ENCODE assay signal across 16 cellular contexts in the genomic region with DNA sequence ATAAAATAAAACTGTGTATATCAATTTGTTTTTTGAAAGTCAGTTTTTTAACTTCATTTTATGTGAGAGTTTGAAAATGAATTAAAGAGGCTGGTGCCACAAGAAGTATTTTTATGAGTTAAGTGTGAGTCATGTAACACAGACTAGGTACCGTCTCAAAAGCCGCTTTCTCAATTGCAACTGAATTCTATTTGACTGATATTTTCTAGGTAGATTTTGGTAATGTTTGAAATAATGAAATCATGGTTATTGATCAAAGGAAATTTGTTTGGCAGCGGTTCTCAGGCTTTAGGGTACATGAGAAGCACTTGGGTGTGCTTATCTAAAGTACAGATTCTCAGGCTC. TPM values are rescaled to one million over a fixed set of nuclear protein-coding genes. Genes with fewer than 3 reads are reported as not detected.
DNase-seq lines count a peak whose midpoint lies in the region; ATAC-seq, FAIRE-seq and TF ChIP-seq lines count a peak whose summit lies in the region.
"Had no signal": no experiment of that assay in that cellular context is flagged by ENCODE, and none has a peak within 500 bp of the region (broad histone marks: within the 10 kb centered on the region; RNA-seq: fewer than 3 reads in every experiment).

No MANE protein-coding gene starts in this region.

- H3F3A ChIP-seq in neural cell (ENCODE audit: insufficient read depth, low read length, poor library complexity, severe bottlenecking) = no peaks in the 10 kb centered on the region

- H3K36me3 Mint-ChIP-seq in activated CD4-positive, alpha-beta T cell treated with anti-CD3 and anti-CD28 coated beads for 36 hours (ENCODE audit: low read depth) = peaks cover 13% of the 10 kb centered on the region
- H3K36me3 Mint-ChIP-seq in activated CD4-positive, alpha-beta T cell treated with anti-CD3 and anti-CD28 coated beads, Interleukin-2, amount 10 ng/mL, durations not matched to agents 24 days and 14 days (ENCODE audit: low read depth) = peaks cover 11% of the 10 kb centered on the region
- peaks cover 3% of the 10 kb centered on the region for H3K36me3 Mint-ChIP-seq in astrocyte (ENCODE audit: low read depth, unreplicated experiment)

- H2BK12ac ChIP-seq in neuronal stem cell (ENCODE audit: low read length) = no peak overlapping the region

- FAIRE-seq in astrocyte (lab: Jason Lieb, UNC) = no peak

- H3K9ac ChIP-seq in astrocyte (ENCODE audit: low read length) (peak overlapping the region; percentile 34), neural cell (ENCODE audit: low read length) (no peak overlapping the region), neuronal stem cell (ENCODE audit: low read depth, low read length, poor library complexity) (no peak overlapping the region)

- no peak overlapping the region for H3K4me3 ChIP-seq in HEK293 (ENCODE audit: low read depth, low read length)
- H3K4me3 ChIP-seq in astrocyte (ENCODE audit: insufficient read depth, low read depth, low read length) = no peak overlapping the region
- peak overlapping the region; percentile 41 for H3K4me3 ChIP-seq in neural cell (ENCODE audit: low read length)
- H3K4me3 ChIP-seq in adrenal gland = no peak overlapping the region
- no peak overlapping the region for H3K4me3 ChIP-seq in neuronal stem cell (ENCODE audit: low read length in 2 of 2)
- H3K4me3 ChIP-seq: MG63, testis had no signal

- H3K9me2 ChIP-seq in neural cell (ENCODE audit: insufficient read depth, low read length) = no peaks in the 10 kb centered on the region

- TF ChIP-seq POLR2A in adrenal gland (IDR thresholded peaks at IDR 0.05) = no peak

- no peak overlapping the region for H3K23ac ChIP-seq in neuronal stem cell (ENCODE audit: low read depth, low read length, poor library complexity)

- CTCF ChIA-PET in activated CD4-positive, alpha-beta T cell treated with anti-CD3 and anti-CD28 coated beads for 36 hours (lab: Charles Lee) = interaction anchor here (0.6 kb wide), 1 partner anchor 75 kb away, joined by 3 read pairs; no protein-coding TSS in a partner anchor
- CTCF ChIA-PET in HEK293 (lab: Yijun Ruan, JAX) = interaction anchor here (0.9 kb wide), 1 partner anchor 22 kb away, joined by 5 read pairs; no protein-coding TSS in a partner anchor

- no peak overlapping the region for H4K91ac ChIP-seq in neuronal stem cell (ENCODE audit: low read depth, low read length, poor library complexity)

- intact Hi-C loops in activated CD4-positive, alpha-beta T cell treated with anti-CD3 and anti-CD28 coated beads for 36 hours (cut with DNase I, micrococcal nuclease) = no loop called here
- intact Hi-C loops in activated CD4-positive, alpha-beta T cell treated with anti-CD3 and anti-CD28 coated beads, Interleukin-2, amount 10 ng/mL, durations not matched to agents 24 days and 14 days (cut with micrococcal nuclease) = loop anchor here (10.0 kb wide), 1 partner anchor 162 kb away; a partner anchor contains a TSS
- intact Hi-C loops in adrenal gland (cut with DNase I) = no loop called here

- no peak for TF ChIP-seq EP300 in neural cell (conservative IDR thresholded peaks at IDR 0.05; ENCODE audit: poor library complexity, severe bottlenecking)

- H2BK5ac ChIP-seq in neuronal stem cell (ENCODE audit: low read length) = no peak overlapping the region

- H3K27me3 Mint-ChIP-seq in activated CD4-positive, alpha-beta T cell treated with anti-CD3 and anti-CD28 coated beads for 36 hours = no peaks in the 10 kb centered on the region
- H3K27me3 Mint-ChIP-seq in activated CD4-positive, alpha-beta T cell treated with anti-CD3 and anti-CD28 coated beads, Interleukin-2, amount 10 ng/mL, durations not matched to agents 24 days and 14 days = no peaks in the 10 kb centered on the region
- no peaks in the 10 kb centered on the region for H3K27me3 Mint-ChIP-seq in astrocyte (ENCODE audit: low read depth, unreplicated experiment)
- H3K27me3 Mint-ChIP-seq: naive B cell had no signal

- WGBS in adrenal gland, 4 donors = 53 to 67% (median 62%) methylated on average over 3 of the region's 3 CpGs
- no CpG with 5 or more reads among the region's 3 CpGs for WGBS in neuronal stem cell (ENCODE audit: extremely low coverage in 2 of 2, insufficient read length in 2 of 2, insufficient replicate concordance in 1 of 2), 2 donors

- 0 out of 2 replicates have a peak overlapping the region, but pooled peaks have one; percentile 17 for H3K27ac ChIP-seq in HEK293 (ENCODE audit: extremely low read depth, low read depth, low read length)
- H3K27ac ChIP-seq in astrocyte (ENCODE audit: low read depth, low read length) = peak overlapping the region; percentile 28
- H3K27ac ChIP-seq in neural cell (ENCODE audit: low read length) = no peak overlapping the region
- no peak overlapping the region for H3K27ac ChIP-seq in adrenal gland
- H3K27ac ChIP-seq in neuronal stem cell (replicated peaks; ENCODE audit: low read length) = no peak overlapping the region
- H3K27ac ChIP-seq: testis had no signal

- no peak overlapping the region for H2AFZ ChIP-seq in astrocyte (ENCODE audit: low read depth, low read length)
- H2AFZ ChIP-seq in neural cell (ENCODE audit: low read depth, low read length) = no peak overlapping the region
- H2AFZ ChIP-seq in neuronal stem cell (ENCODE audit: low read length) = no peak overlapping the region

- no peak overlapping the region for H3K18ac ChIP-seq in neuronal stem cell (ENCODE audit: low read length)

- H3K79me2 ChIP-seq in astrocyte (ENCODE audit: insufficient read depth, low read length) = peaks cover 77% of the 10 kb centered on the region
- peaks cover 74% of the 10 kb centered on the region for H3K79me2 ChIP-seq in neural cell (replicated peaks; ENCODE audit: insufficient read depth, low read length)

- no peak overlapping the region for H2AK5ac ChIP-seq in neuronal stem cell (ENCODE audit: low read depth, low read length)

- peak overlapping the region; percentile 23 for H3K4me3 Mint-ChIP-seq in activated CD4-positive, alpha-beta T cell treated with anti-CD3 and anti-CD28 coated beads for 36 hours
- no peak overlapping the region for H3K4me3 Mint-ChIP-seq in activated CD4-positive, alpha-beta T cell treated with anti-CD3 and anti-CD28 coated beads, Interleukin-2, amount 10 ng/mL, durations not matched to agents 24 days and 14 days
- peak overlapping the region; percentile 57 for H3K4me3 Mint-ChIP-seq in astrocyte (ENCODE audit: unreplicated experiment)
- H3K4me3 Mint-ChIP-seq: activated T-cell treated with anti-CD3 and anti-CD28 coated beads, Interleukin-2, amount 50 U/mL, for 4 hours had no signal

- no peaks in the 10 kb centered on the region for H3K27me3 ChIP-seq in astrocyte (ENCODE audit: insufficient read depth, low read length)
- no peaks in the 10 kb centered on the region for H3K27me3 ChIP-seq in neural cell (ENCODE audit: insufficient read depth, low read depth, low read length)
- H3K27me3 ChIP-seq in adrenal gland = no peaks in the 10 kb centered on the region
- no peaks in the 10 kb centered on the region for H3K27me3 ChIP-seq in neuronal stem cell (ENCODE audit: control insufficient read depth in 3 of 3, insufficient read depth in 3 of 3, low read depth in 1 of 3, low read length in 3 of 3)
- H3K27me3 ChIP-seq: MG63, testis had no signal

- no peak overlapping the region for H3K14ac ChIP-seq in neuronal stem cell (ENCODE audit: low read length)

- TF ChIP-seq CTCF in HEK293 (tag by site-specific recombination; IDR thresholded peaks at IDR 0.05) (no peak), astrocyte (IDR thresholded peaks at IDR 0.05; ENCODE audit: insufficient read depth, low read depth, low read length) (no peak), neural cell (IDR thresholded peaks at IDR 0.05; ENCODE audit: poor library complexity, severe bottlenecking) (no peak), adrenal gland (IDR thresholded peaks at IDR 0.05) (no peak)

- H3K4me1 ChIP-seq in HEK293 (ENCODE audit: control insufficient read depth, insufficient read depth, low read length) (peaks cover 38% of the 10 kb centered on the region), astrocyte (ENCODE audit: insufficient read depth, low read length) (peaks cover 32% of the 10 kb centered on the region), adrenal gland (replicated peaks in 1 of 2) (peaks cover 24 to 75% of the 10 kb centered on the region in 2 donors), neuronal stem cell (ENCODE audit: control insufficient read depth in 2 of 2, insufficient read depth in 1 of 2, low read depth in 1 of 2, low read length in 2 of 2) (peaks cover 0 to 2% of the 10 kb centered on the region in 2 donors)

- H3K4me2 ChIP-seq in astrocyte (ENCODE audit: low read length) (peak overlapping the region; percentile 55), neural cell (ENCODE audit: low read length) (no peak overlapping the region), neuronal stem cell (ENCODE audit: insufficient read depth, low read length, poor library complexity, severe bottlenecking) (no peak overlapping the region)

- POLR2A ChIA-PET in activated CD4-positive, alpha-beta T cell treated with anti-CD3 and anti-CD28 coated beads for 36 hours (lab: Charles Lee) = no interaction called here
- POLR2A ChIA-PET in HEK293 (lab: Yijun Ruan, JAX) = no interaction called here

- H2BK15ac ChIP-seq in neuronal stem cell (ENCODE audit: low read length) = no peak overlapping the region

- H3K4ac ChIP-seq in neuronal stem cell (ENCODE audit: low read length) = no peak overlapping the region

- H2BK120ac ChIP-seq in neuronal stem cell (ENCODE audit: low read depth, low read length) = no peak overlapping the region

- no peak for DNase-seq in activated CD4-positive, alpha-beta T cell treated with anti-CD3 and anti-CD28 coated beads for 36 hours
- DNase-seq in activated CD4-positive, alpha-beta T cell treated with anti-CD3 and anti-CD28 coated beads, Interleukin-2, amount 10 ng/mL, durations not matched to agents 24 days and 14 days = no peak
- DNase-seq in astrocyte (ENCODE audit: low read depth) (peak; percentile 31), DMS79 (lab: John Stamatoyannopoulos, UW) (no peak), adrenal gland (no peak), neuronal stem cell (ENCODE audit: low spot score) (no peak)
- DNase-seq: activated CD4-positive, alpha-beta T cell treated with anti-CD3 and anti-CD28 coated beads for 4 hours; activated T-cell treated with anti-CD3 and anti-CD28 coated beads, Interleukin-2, amount 50 U/mL, for 4 hours; MG63; naive B cell; NCI-H2081 treated with DMSO at 0.1 percent for 48 hours; NCI-H526; testis had no signal

- TF ChIP-seq RAD21 in neural cell (conservative IDR thresholded peaks at IDR 0.05) = no peak

- H3K9me3 ChIP-seq in HEK293 (ENCODE audit: control insufficient read depth, insufficient read depth, low read depth, low read length) = no peaks in the 10 kb centered on the region
- no peaks in the 10 kb centered on the region for H3K9me3 ChIP-seq in astrocyte (ENCODE audit: insufficient read depth, low read depth, low read length)
- H3K9me3 ChIP-seq in neural cell (ENCODE audit: low read length) = no peaks in the 10 kb centered on the region
- H3K9me3 ChIP-seq in adrenal gland (replicated peaks in 1 of 3) = no peaks in the 10 kb centered on the region
- H3K9me3 ChIP-seq in neuronal stem cell (replicated peaks in 1 of 2; ENCODE audit: control insufficient read depth in 2 of 2, insufficient read depth in 1 of 2, low read depth in 1 of 2, low read length in 2 of 2) = no peaks in the 10 kb centered on the region
- H3K9me3 ChIP-seq: MG63, testis had no signal

- peaks cover 3% of the 10 kb centered on the region for H3K79me1 ChIP-seq in neuronal stem cell (ENCODE audit: low read depth, low read length)

- peaks cover 66% of the 10 kb centered on the region for H4K20me1 ChIP-seq in astrocyte (ENCODE audit: insufficient read depth, low read length)
- H4K20me1 ChIP-seq in neural cell (ENCODE audit: insufficient read depth) = no peaks in the 10 kb centered on the region

- peak; percentile 20 for ATAC-seq in activated CD4-positive, alpha-beta T cell treated with anti-CD3 and anti-CD28 coated beads for 36 hours
- ATAC-seq: activated T-cell treated with anti-CD3 and anti-CD28 coated beads, Interleukin-2, amount 50 U/mL, for 4 hours; Right ventricle myocardium inferior had no signal

- no peaks in the 10 kb centered on the region for H3K9me3 Mint-ChIP-seq in activated CD4-positive, alpha-beta T cell treated with anti-CD3 and anti-CD28 coated beads for 36 hours (ENCODE audit: low read depth)
- H3K9me3 Mint-ChIP-seq in activated CD4-positive, alpha-beta T cell treated with anti-CD3 and anti-CD28 coated beads, Interleukin-2, amount 10 ng/mL, durations not matched to agents 24 days and 14 days = no peaks in the 10 kb centered on the region
- H3K9me3 Mint-ChIP-seq in astrocyte (ENCODE audit: unreplicated experiment) = no peaks in the 10 kb centered on the region
- H3K9me3 Mint-ChIP-seq: activated T-cell treated with anti-CD3 and anti-CD28 coated beads, Interleukin-2, amount 50 U/mL, for 4 hours; naive B cell had no signal

- H3K36me3 ChIP-seq in HEK293 (ENCODE audit: control insufficient read depth in 2 of 2, insufficient read depth in 1 of 2, low read length in 2 of 2) (peaks cover 0 to 7% of the 10 kb centered on the region in 2 experiments; a peak in 2 of 3 replicates), astrocyte (ENCODE audit: insufficient read depth, low read length) (peaks cover 4% of the 10 kb centered on the region), neural cell (ENCODE audit: insufficient read depth, low read length) (no peaks in the 10 kb centered on the region), adrenal gland (replicated peaks in 1 of 2) (no peaks in the 10 kb centered on the region), neuronal stem cell (replicated peaks in 1 of 2; ENCODE audit: control insufficient read depth in 2 of 2, insufficient read depth in 2 of 2, low read length in 2 of 2) (peaks cover 0 to 29% of the 10 kb centered on the region in 2 donors)

- H4K8ac ChIP-seq in neuronal stem cell (ENCODE audit: low read depth, low read length) = no peak overlapping the region

- peaks cover 75% of the 10 kb centered on the region for H3K4me1 Mint-ChIP-seq in activated CD4-positive, alpha-beta T cell treated with anti-CD3 and anti-CD28 coated beads for 36 hours
- peaks cover 44% of the 10 kb centered on the region for H3K4me1 Mint-ChIP-seq in activated CD4-positive, alpha-beta T cell treated with anti-CD3 and anti-CD28 coated beads, Interleukin-2, amount 10 ng/mL, durations not matched to agents 24 days and 14 days
- H3K4me1 Mint-ChIP-seq in astrocyte (ENCODE audit: low read depth, unreplicated experiment) = peaks cover 44% of the 10 kb centered on the region

- peak overlapping the region; percentile 73 for H3K27ac Mint-ChIP-seq in activated CD4-positive, alpha-beta T cell treated with anti-CD3 and anti-CD28 coated beads for 36 hours
- H3K27ac Mint-ChIP-seq in activated CD4-positive, alpha-beta T cell treated with anti-CD3 and anti-CD28 coated beads, Interleukin-2, amount 10 ng/mL, durations not matched to agents 24 days and 14 days = no peak overlapping the region
- H3K27ac Mint-ChIP-seq in astrocyte (ENCODE audit: unreplicated experiment) = peak overlapping the region; percentile 63
- H3K27ac Mint-ChIP-seq: naive B cell had no signal

RNA-seq across cellular contexts. Expression of a gene that starts 4.6 kb away (rescaled TPM):
- 10 to 100 TPM; 28.5 to 29.1 TPM for total RNA-seq in activated CD4-positive, alpha-beta T cell treated with anti-CD3 and anti-CD28 coated beads for 36 hours
- total RNA-seq in activated CD4-positive, alpha-beta T cell treated with anti-CD3 and anti-CD28 coated beads, Interleukin-2, amount 10 ng/mL, durations not matched to agents 24 days and 14 days = 31.6 and 33.1 TPM in 2 replicates
- total RNA-seq in astrocyte = 53.1 and 54.5 TPM in 2 replicates
- 30.2 and 32.4 TPM in 2 replicates for polyA plus RNA-seq in neural cell
- 65.5 and 81.4 TPM in 2 replicates for polyA minus RNA-seq in neural cell
- 10 to 100 TPM; 20.0 to 46.7 (median 33.3) TPM for total RNA-seq in adrenal gland
- polyA plus RNA-seq in adrenal gland = 10 to 100 TPM in 2 of 3 donors, 1 to 10 TPM in 1; 6.0 to 21.8 (median 10.9) TPM
- polyA plus RNA-seq in neuronal stem cell (2013, experiment 1 of 2) = 15.1 TPM
- polyA plus RNA-seq in neuronal stem cell (2013, experiment 2 of 2) = 15.5 TPM

Comparison
In these comparisons a context has a peak if more than half of its experiments do, and no peak if none do; other contexts are left out.
1. H3K27ac ChIP-seq: peak in HEK293 (single experiment) and astrocyte (single experiment); none in neural cell (single experiment), adrenal gland (0 of 5) and neuronal stem cell (single experiment).